ENCODE assay signal across 8 cellular contexts in the genomic region with DNA sequence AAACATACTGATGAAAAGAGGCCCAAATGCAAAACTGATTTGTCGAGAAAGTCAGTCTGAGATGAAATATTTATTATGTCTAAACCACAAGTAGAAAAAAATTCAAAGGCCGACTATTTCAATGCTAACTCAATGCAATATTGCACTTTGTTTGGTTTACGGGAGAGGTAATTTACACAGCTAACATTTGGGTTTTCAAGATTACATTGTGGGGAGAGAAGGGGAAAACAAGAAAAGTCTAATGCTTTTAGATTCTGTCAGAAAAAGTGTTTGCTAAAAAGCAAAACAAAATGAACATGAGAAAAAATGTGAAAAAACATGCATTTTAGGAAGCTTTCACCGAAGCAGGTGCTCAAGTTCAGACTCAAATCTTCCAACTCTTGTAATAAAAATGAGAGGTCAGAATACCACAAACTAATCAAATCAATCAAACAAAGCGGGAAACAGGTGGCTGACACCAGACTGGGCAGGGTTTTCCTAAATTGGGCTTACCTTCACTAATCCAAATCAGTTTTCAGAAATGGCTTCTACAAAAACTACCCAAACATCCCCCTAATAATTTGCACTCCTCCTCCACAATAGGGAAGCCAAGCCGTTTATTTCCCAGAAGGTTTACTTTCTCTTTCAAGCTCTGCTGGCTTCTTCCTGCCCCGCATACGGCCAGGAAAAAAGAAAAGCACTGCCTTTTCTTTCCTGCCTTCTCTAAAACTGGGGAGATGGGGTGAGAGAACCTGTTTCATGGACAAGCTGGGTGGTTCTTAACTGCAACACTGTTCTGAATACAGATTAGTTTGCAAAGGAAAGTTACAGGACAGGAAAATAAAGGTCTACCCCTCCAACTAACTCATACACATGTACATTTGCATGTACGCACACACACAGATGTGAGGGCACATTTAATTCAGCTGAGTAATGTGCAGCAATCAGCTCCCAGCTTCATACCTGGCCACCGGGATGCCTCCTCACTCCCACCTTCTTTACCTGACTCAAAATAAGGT. TPM values are rescaled to one million over a fixed set of nuclear protein-coding genes. Genes with fewer than 3 reads are reported as not detected.
DNase-seq lines count a peak whose midpoint lies in the region; ATAC-seq and TF ChIP-seq lines count a peak whose summit lies in the region.

No MANE protein-coding gene starts in this region.

- peak overlapping the region; percentile 65 for H3K27ac ChIP-seq in mesenchymal stem cell (ENCODE audit: low read length, poor library complexity, severe bottlenecking)
- no peak overlapping the region for H3K27ac ChIP-seq in WERI-Rb-1

- no peak for DNase-seq in Calu3
- DNase-seq in NAMALWA (ENCODE audit: low spot score): peak; percentile 70
- DNase-seq in choroid plexus epithelial cell (ENCODE audit: low read depth): no peak
- peak; percentile 66 for DNase-seq in mesenchymal stem cell
- DNase-seq in NCI-H146 (lab: John Stamatoyannopoulos, UW): no peak
- no peak for DNase-seq in WERI-Rb-1

- H3K4ac ChIP-seq in mesenchymal stem cell (ENCODE audit: low read depth in 1 of 2, low read length in 2 of 2): no peak overlapping the region

- no peak for TF ChIP-seq CTCF in Calu3 (IDR thresholded peaks at IDR 0.05; ENCODE audit: unreplicated experiment)
- TF ChIP-seq CTCF in choroid plexus epithelial cell (conservative IDR thresholded peaks at IDR 0.05; ENCODE audit: low read depth, low read length): no peak
- TF ChIP-seq CTCF in WERI-Rb-1 (IDR thresholded peaks at IDR 0.05; ENCODE audit: low read depth, low read length): no peak

- peaks cover 26% of the 10 kb centered on the region for H3K4me1 Mint-ChIP-seq in Calu3 (ENCODE audit: low read depth, unreplicated experiment)

- H3K9me3 ChIP-seq in mesenchymal stem cell (ENCODE audit: control insufficient read depth, low read length) (no peaks in the 10 kb centered on the region), WERI-Rb-1 (ENCODE audit: severe bottlenecking) (no peaks in the 10 kb centered on the region)

- peaks cover 16% of the 10 kb centered on the region for H3K36me3 Mint-ChIP-seq in Calu3 (ENCODE audit: insufficient read depth, unreplicated experiment)

- H3K36me3 ChIP-seq in mesenchymal stem cell (ENCODE audit: control insufficient read depth in 1 of 2, insufficient read depth in 2 of 2, low read depth in 1 of 2, low read length in 2 of 2) (peaks cover 3 to 9% of the 10 kb centered on the region in 2 experiments), WERI-Rb-1 (no peaks in the 10 kb centered on the region)

- H3K18ac ChIP-seq in mesenchymal stem cell (ENCODE audit: low read depth in 1 of 2, low read length in 2 of 2): peak overlapping the region in 1 of 2 experiments; percentile 72

- H3K9me3 Mint-ChIP-seq in Calu3 (ENCODE audit: low read depth, unreplicated experiment): no peaks in the 10 kb centered on the region

- peaks cover 1% of the 10 kb centered on the region for H3K79me1 ChIP-seq in mesenchymal stem cell (replicated peaks; ENCODE audit: low read length, poor library complexity, severe bottlenecking)

- 81% methylated on average over 5 of the region's 10 CpGs for WGBS in mesenchymal stem cell

- no peak overlapping the region for H2AFZ ChIP-seq in mesenchymal stem cell (ENCODE audit: low read depth, low read length)

- H3K9ac ChIP-seq in mesenchymal stem cell (ENCODE audit: low read length): peak overlapping the region; percentile 79

- H3K14ac ChIP-seq in mesenchymal stem cell (ENCODE audit: low read length in 2 of 2): no peak overlapping the region

- no peak overlapping the region for H2AK5ac ChIP-seq in mesenchymal stem cell (ENCODE audit: low read length, severe bottlenecking)

- no peak for ATAC-seq in GM18870 (IDR thresholded peaks at IDR 0.05; ENCODE audit: unreplicated experiment)
- ATAC-seq in HG03521 (IDR thresholded peaks at IDR 0.05; ENCODE audit: unreplicated experiment): no peak

- peaks cover 5% of the 10 kb centered on the region for H3K4me1 ChIP-seq in mesenchymal stem cell (ENCODE audit: control insufficient read depth, insufficient read depth, low read depth, low read length)

- H2BK120ac ChIP-seq in mesenchymal stem cell (ENCODE audit: low read depth, low read length): no peak overlapping the region

- no peak overlapping the region for H4K8ac ChIP-seq in mesenchymal stem cell (ENCODE audit: low read length)

- H3K4me3 ChIP-seq in choroid plexus epithelial cell (ENCODE audit: low read depth, low read length) (peak overlapping the region; percentile 37), mesenchymal stem cell (ENCODE audit: insufficient read depth in 1 of 2, low read depth in 1 of 2, low read length in 2 of 2) (peak overlapping the region in 1 of 2 experiments; percentile 70), WERI-Rb-1 (ENCODE audit: low read depth, low read length) (no peak overlapping the region)

- H2BK5ac ChIP-seq in mesenchymal stem cell (ENCODE audit: low read depth, low read length, poor library complexity, severe bottlenecking): no peak overlapping the region

- no peaks in the 10 kb centered on the region for H3K27me3 ChIP-seq in mesenchymal stem cell (ENCODE audit: control insufficient read depth in 1 of 2, insufficient read depth in 1 of 2, low read length in 2 of 2)
- no peaks in the 10 kb centered on the region for H3K27me3 ChIP-seq in WERI-Rb-1 (ENCODE audit: insufficient read depth, low read depth, severe bottlenecking)

- H3K27me3 Mint-ChIP-seq in Calu3 (ENCODE audit: unreplicated experiment): no peaks in the 10 kb centered on the region

- peak overlapping the region; percentile 70 for H3K4me3 Mint-ChIP-seq in Calu3 (ENCODE audit: low read depth, unreplicated experiment)

- CTCF ChIA-PET in Calu3 (lab: Charles Lee): interaction anchor here (0.6 to 1.7 kb wide), 8 partner anchors 10 to 355 kb away, joined by 3 to 12 read pairs (median 4); partner anchors contain the start of gene STAT3

- peak overlapping the region; percentile 78 for H3K27ac Mint-ChIP-seq in Calu3 (ENCODE audit: unreplicated experiment)

- no peak overlapping the region for H4K91ac ChIP-seq in mesenchymal stem cell (ENCODE audit: low read length)

- peak overlapping the region; percentile 80 for H3K4me2 ChIP-seq in mesenchymal stem cell (ENCODE audit: low read length, poor library complexity, severe bottlenecking)

- intact Hi-C loops in Calu3 (cut with micrococcal nuclease; ENCODE audit: unreplicated experiment): loop anchor here (1.0 kb wide), 1 partner anchor 8 kb away; no protein-coding TSS in a partner anchor

- BruUV-seq in Calu3 (replicated peaks; lab: Mats Ljungman, UMichigan): no TSS peak

- H2BK12ac ChIP-seq in mesenchymal stem cell (ENCODE audit: low read length in 2 of 2): no peak overlapping the region

- H2BK15ac ChIP-seq in mesenchymal stem cell (ENCODE audit: low read depth, poor library complexity, severe bottlenecking): no peak overlapping the region

- H3K23ac ChIP-seq in mesenchymal stem cell (ENCODE audit: low read length in 2 of 2): no peak overlapping the region

RNA-seq across cellular contexts. Expression of gene STAT3, which starts 9.3 kb away (rescaled TPM):
- 183 and 196 TPM in 2 replicates for total RNA-seq in Calu3 (2022)
- 67.6 TPM for polyA plus RNA-seq in mesenchymal stem cell (2013, experiment 1 of 2)
- 66.8 TPM for polyA plus RNA-seq in mesenchymal stem cell (2013, experiment 2 of 2)

RNA-seq across cellular contexts. Expression of gene CAVIN1, which starts 44.2 kb away (rescaled TPM):
- 4.0 and 6.7 TPM in 2 replicates for total RNA-seq in Calu3 (2022)
- 168 TPM for polyA plus RNA-seq in mesenchymal stem cell (2013, experiment 1 of 2)
- 165 TPM for polyA plus RNA-seq in mesenchymal stem cell (2013, experiment 2 of 2)

Comparison
In these comparisons a context has a peak if more than half of its experiments do, and no peak if none do; other contexts are left out.
1. DNase-seq: peak in NAMALWA (single experiment) and mesenchymal stem cell (single experiment); none in Calu3 (single experiment), choroid plexus epithelial cell (single experiment), NCI-H146 (single experiment) and WERI-Rb-1 (single experiment).